1 cellular context compared by ENCODE assay signal in the genomic region with DNA sequence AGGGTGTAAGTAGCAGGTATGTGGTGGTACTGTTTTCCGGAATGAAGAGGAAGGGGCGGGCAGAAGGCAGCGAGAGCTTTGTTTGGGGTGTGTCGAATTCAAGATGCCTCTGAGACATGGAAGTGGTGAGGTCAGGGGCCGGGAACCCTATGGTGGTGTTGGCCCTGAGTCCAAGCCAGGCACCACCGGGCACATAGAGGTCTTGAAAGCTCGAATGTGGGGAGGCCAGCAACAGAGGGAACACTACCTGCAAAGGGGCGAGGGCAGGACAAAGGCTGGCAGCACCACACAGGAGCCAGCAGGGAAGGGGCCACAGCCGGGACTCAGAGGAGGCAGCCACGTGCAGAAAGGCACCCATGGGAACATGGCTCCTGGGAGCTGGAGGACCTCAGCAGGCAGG.
TF ChIP-seq lines count a peak whose summit lies in the region.

No MANE protein-coding gene starts in this region.

TF ChIP-seq in H1, 55 proteins besides CTCF, POLR2A, EP300 and RAD21:
- TF ChIP-seq CHD2 (IDR thresholded peaks at IDR 0.05; ENCODE audit: low read length) (no peak), TBP (IDR thresholded peaks at IDR 0.05; ENCODE audit: low read depth, low read length) (no peak), BRCA1 (IDR thresholded peaks at IDR 0.05; ENCODE audit: low read depth, low read length) (no peak), JUN (IDR thresholded peaks at IDR 0.05; ENCODE audit: low read depth, low read length) (no peak), HDAC6 (IDR thresholded peaks at IDR 0.05; ENCODE audit: low read depth, low read length) (no peak), RNF2 (IDR thresholded peaks at IDR 0.05; ENCODE audit: borderline replicate concordance, low read depth, low read length, missing control alignments, poor library complexity, severe bottlenecking) (no peak), CREB1 (IDR thresholded peaks at IDR 0.05) (no peak), ZNF274 (IDR thresholded peaks at IDR 0.05; ENCODE audit: borderline replicate concordance, extremely low read depth, low read length) (no peak), SP2 (IDR thresholded peaks at IDR 0.05; ENCODE audit: low read length) (no peak), YY1 (IDR thresholded peaks at IDR 0.05; ENCODE audit: low read depth, low read length) (no peak), CEBPB (IDR thresholded peaks at IDR 0.05; ENCODE audit: low read depth, low read length) (no peak)
